10 cellular contexts compared by ENCODE assay signal in the genomic region with DNA sequence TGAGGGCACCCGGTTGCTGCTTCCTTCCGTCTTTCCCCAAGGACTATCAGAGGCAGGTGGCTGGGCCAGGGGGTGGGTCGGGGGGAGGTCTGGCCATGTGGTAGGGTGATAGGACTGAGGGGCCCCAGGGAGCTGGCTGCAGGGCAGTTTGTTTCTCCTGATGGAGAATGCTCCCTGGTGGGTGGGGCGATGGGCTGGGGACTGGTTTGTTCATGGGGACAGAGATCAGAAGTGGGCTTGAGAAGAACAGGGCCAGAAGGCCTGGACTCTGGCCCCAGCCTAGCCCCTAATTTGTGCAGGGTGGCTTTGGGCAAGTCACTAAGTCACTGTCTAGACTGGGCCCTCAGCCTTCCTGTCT.
DNase-seq lines count a peak whose midpoint lies in the region; ATAC-seq, FAIRE-seq and TF ChIP-seq lines count a peak whose summit lies in the region.
"Had no signal": no experiment of that assay in that cellular context is flagged by ENCODE, and none has a peak within 500 bp of the region (broad histone marks: within the 10 kb centered on the region; RNA-seq: fewer than 3 reads in every experiment).

No MANE protein-coding gene starts in this region.

- TF ChIP-seq CTCF in VCaP (conservative IDR thresholded peaks at IDR 0.05) = no peak

- peak overlapping the region; percentile 98 for H3K27ac ChIP-seq in VCaP
- H3K27ac ChIP-seq in skin epidermis = peak overlapping the region in 20 of 21 experiments; percentile 39 to 87 (median 78)

- DNase-seq in GM12892 (ENCODE audit: insufficient read length) = no peak
- DNase-seq in left ventricle myocardium superior = no peak
- DNase-seq in NCI-H1694 treated with DMSO at 0.1 percent for 48 hours (lab: John Stamatoyannopoulos, UW) = no peak
- no peak for DNase-seq in GOT3 (lab: John Stamatoyannopoulos, UW)
- DNase-seq: amniotic stem cell, SHP77 treated with DMSO at 0.1 percent for 48 hours had no signal

- no peak for TF ChIP-seq POLR2A in GM12892 (IDR thresholded peaks at IDR 0.05; ENCODE audit: low read depth, low read length)

- ATAC-seq in left ventricle myocardium superior (peak; percentile 9), GM19395 (IDR thresholded peaks at IDR 0.05; ENCODE audit: unreplicated experiment) (no peak)
- ATAC-seq in activated CD4-positive, CD25-positive, alpha-beta regulatory T cell treated with anti-CD3 and anti-CD28 coated beads, Interleukin-2, amount 50 U/mL, for 24 hours = no peak

- intact Hi-C loops in left ventricle myocardium superior (cut with micrococcal nuclease) = no loop called here

- peak overlapping the region in 2 of 7 experiments; percentile 10 to 15 for H3K4me3 ChIP-seq in skin epidermis

- FAIRE-seq in GM12892 (lab: Jason Lieb, UNC) = peak; percentile 73
